In genomic region chr20:55266361-55266760, GRCh38 we compare ENCODE assay signal across 24 cellular contexts.
"Had no signal": no experiment of that assay in that cellular context is flagged by ENCODE, and none has a peak within 500 bp of the region (broad histone marks: within the 10 kb centered on the region; RNA-seq: fewer than 3 reads in every experiment).

No MANE protein-coding gene starts in this region.

- H3K4me3 ChIP-seq: K562, SJCRH30 had no signal

- H3K27ac Mint-ChIP-seq: IgD-negative memory B cell, T-helper 17 cell had no signal

- H3K36me3 Mint-ChIP-seq: IgD-negative memory B cell had no signal

- H3K4me1 Mint-ChIP-seq: IgD-negative memory B cell, T-helper 17 cell had no signal

- H3K4me1 ChIP-seq: SJCRH30 had no signal

- H3K9me3 ChIP-seq: SJCRH30 had no signal

- ATAC-seq: K562, Panc1, PC-3, Right ventricle myocardium inferior, SK-N-SH treated with all-trans-retinoic acid at 6 μM for 48 hours, T-helper 17 cell had no signal

- H3K4me3 Mint-ChIP-seq: IgD-negative memory B cell, T-helper 17 cell had no signal

- H3K27ac ChIP-seq: HL-60, KMS-11, SJCRH30 had no signal

- H3K27me3 Mint-ChIP-seq: IgD-negative memory B cell, T-helper 17 cell had no signal

- DNase-seq: Kasumi-1, MM.1S, NCI-H1092 treated with DMSO at 0.1 percent for 48 hours, NCI-H1436, NCI-H1694, NCI-H187 treated with DMSO at 0.1 percent for 48 hours, NCI-H2029 treated with DMSO at 0.1 percent for 48 hours, NCI-H2227 treated with DMSO at 0.1 percent for 48 hours, NCI-H524, NCI-H526 treated with DMSO at 0.1 percent for 48 hours, NCI-H748 treated with DMSO at 0.1 percent for 48 hours, PC-3, SHP77 treated with DMSO at 0.1 percent for 48 hours, SJCRH30, T-helper 1 cell, T-helper 17 cell had no signal

- H3K4me2 ChIP-seq: KMS-11 had no signal

- H3K36me3 ChIP-seq: SJCRH30 had no signal

- H3K9ac ChIP-seq: KMS-11 had no signal

- FAIRE-seq: HTR-8/SVneo, K562 had no signal
